Comparison of ENCODE assay signal across 8 cellular contexts in genomic region chr10:71216751-71217265, GRCh38. TPM values are rescaled to one million over a fixed set of nuclear protein-coding genes. Genes with fewer than 3 reads are reported as not detected.
DNase-seq lines count a peak whose midpoint lies in the region; ATAC-seq, FAIRE-seq and TF ChIP-seq lines count a peak whose summit lies in the region.

No MANE protein-coding gene starts in this region.

- no peak for TF ChIP-seq EP300 in suprapubic skin (IDR thresholded peaks at IDR 0.05)

- H4K20me1 ChIP-seq in keratinocyte (ENCODE audit: control insufficient read depth, extremely low read depth, insufficient read depth, low read length): no peaks in the 10 kb centered on the region

- FAIRE-seq in keratinocyte (lab: Jason Lieb, UNC): no peak

- peak overlapping the region; percentile 25 for H2AFZ ChIP-seq in keratinocyte (ENCODE audit: control insufficient read depth, low read length)

- H3K4me1 ChIP-seq in ascending aorta (peaks cover 0 to 24% of the 10 kb centered on the region in 2 donors), keratinocyte (ENCODE audit: control insufficient read depth, extremely low read depth, insufficient read depth, low read length) (peaks cover 25% of the 10 kb centered on the region), suprapubic skin (peaks cover 45% of the 10 kb centered on the region)

- DNase-seq in activated CD4-positive, CD25-positive, alpha-beta regulatory T cell treated with anti-CD3 and anti-CD28 coated beads, Interleukin-2, amount 50 U/mL, for 72 hours: peak; percentile 16
- peak in 1 of 2 donors; percentile 52 for DNase-seq in ascending aorta (ENCODE audit: low spot score in 2 of 2)
- no peak for DNase-seq in keratinocyte (ENCODE audit: low read depth, low spot score)
- DNase-seq in suprapubic skin (ENCODE audit: low spot score in 2 of 2): peak in 1 of 2 donors; percentile 50
- DNase-seq in stimulated activated CD8-positive, alpha-beta memory T cell treated with anti-CD3 and anti-CD28 coated beads, Interleukin-4, amount 100 ng/mL, for 48 hours: no peak
- no peak for DNase-seq in AG08395 (ENCODE audit: low spot score)
- no peak for DNase-seq in omental fat pad (ENCODE audit: low spot score)

- TF ChIP-seq CTCF in ascending aorta (IDR thresholded peaks at IDR 0.05) (no peak), keratinocyte (optimal IDR thresholded peaks at IDR 0.05 in 1 of 3, IDR thresholded peaks at IDR 0.05 in 1 of 3, conservative IDR thresholded peaks at IDR 0.05 in 1 of 3; ENCODE audit: extremely low read depth in 1 of 3, insufficient read depth in 2 of 3, low read length in 3 of 3) (no peak), suprapubic skin (IDR thresholded peaks at IDR 0.05) (no peak), omental fat pad (IDR thresholded peaks at IDR 0.05) (no peak)

- peak overlapping the region; percentile 83 for H3K4me2 ChIP-seq in keratinocyte (ENCODE audit: control insufficient read depth, extremely low read depth, insufficient read depth, low read depth, low read length)

- TF ChIP-seq POLR2A in suprapubic skin (IDR thresholded peaks at IDR 0.05): no peak

- H3K36me3 ChIP-seq in ascending aorta (no peaks in the 10 kb centered on the region), keratinocyte (ENCODE audit: control insufficient read depth in 2 of 2, extremely low read depth in 1 of 2, insufficient read depth in 2 of 2, low read length in 2 of 2) (no peaks in the 10 kb centered on the region), suprapubic skin (no peaks in the 10 kb centered on the region)

- dilution Hi-C loops in keratinocyte (cut with MboI; ENCODE audit: extremely low pct_ligation_motif_present, low sequenced_read_pairs): no loop called here

- H3K9me1 ChIP-seq in keratinocyte (ENCODE audit: control insufficient read depth, extremely low read depth, insufficient read depth, low read length): peaks cover 2% of the 10 kb centered on the region

- WGBS in suprapubic skin: 36% methylated on average over 6 of the region's 8 CpGs

- intact Hi-C loops in ascending aorta (cut with DNase I): loop anchor here (2.0 to 10.0 kb wide), 2 partner anchors 26 to 638 kb away; partner anchors contain the start of gene PSAP

- peak overlapping the region; percentile 62 to 72 for H3K27ac ChIP-seq in ascending aorta
- no peak overlapping the region for H3K27ac ChIP-seq in keratinocyte (ENCODE audit: control insufficient read depth, insufficient read depth, low read length)
- no peak overlapping the region for H3K27ac ChIP-seq in suprapubic skin

- no peaks in the 10 kb centered on the region for H3K79me2 ChIP-seq in keratinocyte (ENCODE audit: control insufficient read depth, insufficient read depth, low read length)

- peak overlapping the region; percentile 49 for H3K9ac ChIP-seq in keratinocyte (ENCODE audit: control insufficient read depth, extremely low read depth, insufficient read depth, low read length)

- no peak for ATAC-seq in activated CD4-positive, CD25-positive, alpha-beta regulatory T cell treated with anti-CD3 and anti-CD28 coated beads, Interleukin-2, amount 50 U/mL, for 24 hours
- no peak for ATAC-seq in omental fat pad (ENCODE audit: low FRiP score)

- H3K27me3 ChIP-seq in ascending aorta: no peaks in the 10 kb centered on the region
- peaks cover 15% of the 10 kb centered on the region for H3K27me3 ChIP-seq in keratinocyte (ENCODE audit: control insufficient read depth, extremely low read depth, insufficient read depth, low read length)
- peaks cover 3% of the 10 kb centered on the region for H3K27me3 ChIP-seq in suprapubic skin

- H3K4me3 ChIP-seq in ascending aorta (peak overlapping the region; percentile 61 to 63), keratinocyte (ENCODE audit: control insufficient read depth in 2 of 3, extremely low read depth in 1 of 3, insufficient read depth in 2 of 3, low read depth in 1 of 3, low read length in 3 of 3) (peak overlapping the region in 2 of 3 experiments; percentile 53 to 61), suprapubic skin (peak overlapping the region; percentile 56)

- no peaks in the 10 kb centered on the region for H3K9me3 ChIP-seq in ascending aorta
- no peaks in the 10 kb centered on the region for H3K9me3 ChIP-seq in keratinocyte (ENCODE audit: control insufficient read depth, low read depth, low read length)
- H3K9me3 ChIP-seq in suprapubic skin: no peaks in the 10 kb centered on the region

RNA-seq across cellular contexts. Expression of gene UNC5B, which starts 4.4 kb away (rescaled TPM):
- total RNA-seq in ascending aorta: 42.4 TPM
- 0.96 to 3.1 TPM (median 1.1 TPM) in 3 replicates for polyA plus RNA-seq in keratinocyte
- 10.8 TPM for polyA plus RNA-seq in keratinocyte (2011; ENCODE audit: low read depth)
- polyA plus RNA-seq in keratinocyte (2011; cell fraction: cytosol; rRNA removed): 0.84 and 0.92 TPM in 2 replicates
- 5.1 and 6.0 TPM in 2 replicates for polyA plus RNA-seq in keratinocyte (2011; cell fraction: nucleus; rRNA removed)
- 1.2 and 23.9 TPM in 2 replicates for polyA plus RNA-seq in keratinocyte (2012; ENCODE audit: low replicate concordance)
- 2.4 to 5.0 TPM (median 3.4 TPM) in 3 replicates for polyA minus RNA-seq in keratinocyte
- polyA minus RNA-seq in keratinocyte (2011; cell fraction: cytosol; rRNA and poly(A)+ RNA removed): 2.9 TPM
- polyA minus RNA-seq in keratinocyte (2011; cell fraction: nucleus; rRNA and poly(A)+ RNA removed): 6.2 and 7.8 TPM in 2 replicates
- 10 to 100 TPM in 3 of 4 donors, 1 to 10 TPM in 1; 7.2 to 45.7 (median 14.7) TPM for total RNA-seq in suprapubic skin
- 1 to 10 TPM; 3.4 to 5.2 (median 3.9) TPM for total RNA-seq in omental fat pad

Comparison
In these comparisons a context has a peak if more than half of its experiments do, and no peak if none do; other contexts are left out.
1. H3K27ac ChIP-seq: peak in ascending aorta (2 of 2); none in keratinocyte (single experiment) and suprapubic skin (single experiment).
2. Peak in every context shown above with its lines, with median percentiles within 50 percentile points of each other: H3K4me3 ChIP-seq.